19 cellular contexts compared by ENCODE assay signal in genomic region chr9:85971731-85972130, GRCh38.
"Had no signal": no experiment of that assay in that cellular context is flagged by ENCODE, and none has a peak within 500 bp of the region (broad histone marks: within the 10 kb centered on the region; RNA-seq: fewer than 3 reads in every experiment).

No MANE protein-coding gene starts in this region.

- H3K4me3 ChIP-seq: adrenal gland, dorsolateral prefrontal cortex, hepatocyte, lower lobe of right lung, right atrium auricular region, suprapubic skin, transverse colon, vagina had no signal

- ATAC-seq: activated naive CD4-positive, alpha-beta T cell treated with anti-CD3 and anti-CD28 coated beads, Interleukin-2, amount 50 U/mL, for 72 hours; lower lobe of right lung; stimulated activated naive CD8-positive, alpha-beta T cell treated with anti-CD3 and anti-CD28 coated beads, Interleukin-15, amount 100 ng/mL, for 72 hours; T-helper 17 cell had no signal

- H3K4me3 Mint-ChIP-seq: activated T-helper 1 cell treated with anti-CD3 and anti-CD28 coated beads, Interleukin-12 subunit alpha, Interleukin-12 subunit beta, Interleukin-2, Interleukin-4 antibody, amounts not matched to agents 30 ng/mL and 10 ng/mL and 1 ng/mL, durations not matched to agents 14 hours and 24 hours and 36 hours; neural crest cell; stimulated activated naive CD8-positive, alpha-beta T cell treated with anti-CD3 and anti-CD28 coated beads, Interleukin-15, amount 100 ng/mL, for 72 hours; T-helper 17 cell had no signal

- H2AFZ ChIP-seq: hepatocyte had no signal

- H3K27ac Mint-ChIP-seq: activated naive CD4-positive, alpha-beta T cell treated with anti-CD3 and anti-CD28 coated beads, Interleukin-2, amount 50 U/mL, for 72 hours; activated T-helper 1 cell treated with anti-CD3 and anti-CD28 coated beads, Interleukin-12 subunit alpha, Interleukin-12 subunit beta, Interleukin-2, Interleukin-4 antibody, amounts not matched to agents 30 ng/mL and 10 ng/mL and 1 ng/mL, durations not matched to agents 14 hours and 24 hours and 36 hours; progenitor cell of endocrine pancreas; stimulated activated naive CD8-positive, alpha-beta T cell treated with anti-CD3 and anti-CD28 coated beads, Interleukin-15, amount 100 ng/mL, for 72 hours had no signal

- H3K4me2 ChIP-seq: hepatocyte had no signal

- H3K27me3 Mint-ChIP-seq: progenitor cell of endocrine pancreas; stimulated activated naive CD8-positive, alpha-beta T cell treated with anti-CD3 and anti-CD28 coated beads, Interleukin-15, amount 100 ng/mL, for 72 hours; T-helper 17 cell had no signal

- H3K4me1 Mint-ChIP-seq: neural crest cell; stimulated activated naive CD8-positive, alpha-beta T cell treated with anti-CD3 and anti-CD28 coated beads, Interleukin-15, amount 100 ng/mL, for 72 hours had no signal

- H3K27me3 ChIP-seq: adrenal gland, dorsolateral prefrontal cortex, hepatocyte, right atrium auricular region, suprapubic skin, transverse colon, vagina had no signal

- H3K9me3 Mint-ChIP-seq: activated naive CD4-positive, alpha-beta T cell treated with anti-CD3 and anti-CD28 coated beads, Interleukin-2, amount 50 U/mL, for 72 hours; activated T-helper 1 cell treated with anti-CD3 and anti-CD28 coated beads, Interleukin-12 subunit alpha, Interleukin-12 subunit beta, Interleukin-2, Interleukin-4 antibody, amounts not matched to agents 30 ng/mL and 10 ng/mL and 1 ng/mL, durations not matched to agents 14 hours and 24 hours and 36 hours; neural crest cell; stimulated activated naive CD8-positive, alpha-beta T cell treated with anti-CD3 and anti-CD28 coated beads, Interleukin-15, amount 100 ng/mL, for 72 hours had no signal

- DNase-seq: activated CD4-positive, alpha-beta T cell treated with anti-CD3 and anti-CD28 coated beads, Interleukin-2, amount 50 U/mL, for 4 hours; activated gamma-delta T cell treated with Interleukin-2 at 50 U/mL for 16 hours; dorsolateral prefrontal cortex; lower lobe of right lung; midbrain; stimulated activated CD4-positive, alpha-beta T cell treated with anti-CD3 and anti-CD28 coated beads, Interleukin-15, amount 100 ng/mL, for 24 hours; stimulated activated CD4-positive, alpha-beta T cell treated with anti-CD3 and anti-CD28 coated beads, Interleukin-2, amount 100 ng/mL, for 48 hours; stimulated activated naive CD8-positive, alpha-beta T cell treated with anti-CD3 and anti-CD28 coated beads, Interleukin-15, amount 100 ng/mL, for 72 hours; T-helper 17 cell; transverse colon had no signal

- H3K9me3 ChIP-seq: adrenal gland, lower lobe of right lung, right atrium auricular region, suprapubic skin, transverse colon, vagina had no signal

- H3K27ac ChIP-seq: adrenal gland, dorsolateral prefrontal cortex, hepatocyte, lower lobe of right lung, right atrium auricular region, suprapubic skin, transverse colon, vagina had no signal

- H3K4me1 ChIP-seq: adrenal gland, lower lobe of right lung, right atrium auricular region, suprapubic skin, transverse colon, vagina had no signal
